In genomic region chr18:42185486-42185885, GRCh38 we compare ENCODE assay signal across 16 cellular contexts.
A peak's percentile ranks its signal among the peaks of the same experiment; 100 is the strongest.
DNase-seq lines count a peak whose midpoint lies in the region; ATAC-seq, FAIRE-seq and TF ChIP-seq lines count a peak whose summit lies in the region.
"Had no signal": no experiment of that assay in that cellular context is flagged by ENCODE, and none has a peak within 500 bp of the region (broad histone marks: within the 10 kb centered on the region; RNA-seq: fewer than 3 reads in every experiment).

No MANE protein-coding gene starts in this region.

- no peak for TF ChIP-seq POLR2A in GM18505 (IDR thresholded peaks at IDR 0.05; ENCODE audit: borderline replicate concordance, extremely low read depth, insufficient read depth, insufficient read length)

- H3K36me3 Mint-ChIP-seq in activated T-helper 17 cell treated with anti-CD3 and anti-CD28 coated beads, Interleukin-2, amount 50 U/mL, for 72 hours (ENCODE audit: low read depth) = no peaks in the 10 kb centered on the region
- H3K36me3 Mint-ChIP-seq: CD14-positive monocyte; CD8-positive, alpha-beta T cell had no signal

- no peak overlapping the region for H3K4me3 Mint-ChIP-seq in activated T-helper 17 cell treated with anti-CD3 and anti-CD28 coated beads, Interleukin-2, amount 50 U/mL, for 72 hours
- H3K4me3 Mint-ChIP-seq: CD14-positive monocyte; CD8-positive, alpha-beta T cell had no signal

- H3K4me1 Mint-ChIP-seq in activated T-helper 17 cell treated with anti-CD3 and anti-CD28 coated beads, Interleukin-2, amount 50 U/mL, for 72 hours = no peaks in the 10 kb centered on the region

- no peaks in the 10 kb centered on the region for H3K9me3 Mint-ChIP-seq in activated T-helper 17 cell treated with anti-CD3 and anti-CD28 coated beads, Interleukin-2, amount 50 U/mL, for 72 hours

- peak; percentile 31 for FAIRE-seq in GM19239 (lab: Jason Lieb, UNC)
- FAIRE-seq: A549, G401.6, GM12892, H54, K562 had no signal

- no peak overlapping the region for H3K27ac Mint-ChIP-seq in activated T-helper 17 cell treated with anti-CD3 and anti-CD28 coated beads, Interleukin-2, amount 50 U/mL, for 72 hours
- H3K27ac Mint-ChIP-seq: CD14-positive monocyte; CD8-positive, alpha-beta T cell had no signal

- no peaks in the 10 kb centered on the region for H3K27me3 Mint-ChIP-seq in activated T-helper 17 cell treated with anti-CD3 and anti-CD28 coated beads, Interleukin-2, amount 50 U/mL, for 72 hours

- DNase-seq in DMS 273 (lab: John Stamatoyannopoulos, UW; ENCODE audit: unreplicated experiment) (peak; percentile 30), GM19239 (ENCODE audit: insufficient read length, low spot score) (no peak), NCI-H82 treated with DMSO at 0.1 percent for 48 hours (lab: John Stamatoyannopoulos, UW; ENCODE audit: unreplicated experiment) (peak; percentile 68), cerebellum (ENCODE audit: low spot score) (peak; percentile 69), GDM1 (lab: John Stamatoyannopoulos, UW) (no peak)
- DNase-seq: BE2C; CD8-positive, alpha-beta T cell; COR-L47 had no signal

- ATAC-seq in GM18505 (IDR thresholded peaks at IDR 0.05; ENCODE audit: unreplicated experiment) = no peak
- no peak for ATAC-seq in activated T-helper 17 cell treated with anti-CD3 and anti-CD28 coated beads, Interleukin-2, amount 50 U/mL, for 72 hours (replicated peaks)
- ATAC-seq: A549; CD8-positive, alpha-beta T cell; K562 had no signal

Comparison
In these comparisons a context has a peak if more than half of its experiments do, and no peak if none do; other contexts are left out.
1. DNase-seq: peak in DMS 273 (single experiment), NCI-H82 treated with DMSO at 0.1 percent for 48 hours (single experiment) and cerebellum (single experiment); none in GM19239 (single experiment) and GDM1 (single experiment).